Comparison of ENCODE assay signal across 10 cellular contexts in the genomic region with DNA sequence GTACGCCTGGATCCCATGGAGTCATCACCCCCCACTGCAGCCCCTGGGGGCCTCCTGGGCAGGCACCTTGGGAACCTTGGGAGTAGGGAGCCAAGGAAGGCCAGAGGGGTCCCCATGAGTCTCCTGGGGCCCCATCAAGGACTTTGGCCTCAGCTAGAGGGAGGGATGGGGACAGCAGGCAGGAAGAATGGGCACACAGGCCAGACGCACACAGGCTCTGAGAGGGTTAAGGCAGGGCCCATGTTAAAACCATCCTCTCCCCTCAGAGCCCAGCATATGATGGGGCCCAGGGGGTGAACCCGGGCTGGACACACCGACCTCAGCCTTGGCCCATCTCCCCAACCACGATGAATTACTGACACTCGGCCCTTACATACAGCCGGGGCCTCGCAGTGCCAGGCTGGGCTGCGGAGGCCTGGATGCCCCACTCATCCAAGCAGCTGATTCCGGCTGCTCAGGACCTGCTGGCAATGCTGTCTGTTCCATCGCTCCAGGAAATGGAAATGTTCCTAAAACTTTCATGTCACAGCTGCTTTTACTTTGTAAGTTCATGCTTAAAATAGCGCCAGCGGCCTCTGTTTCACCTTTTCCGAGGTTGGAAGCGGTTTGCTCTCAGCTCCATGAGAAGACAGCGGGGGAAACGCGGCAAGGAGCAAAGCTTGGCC. TPM values are rescaled to one million over a fixed set of nuclear protein-coding genes. Genes with fewer than 3 reads are reported as not detected.
A peak's percentile ranks its signal among the peaks of the same experiment; 100 is the strongest.
DNase-seq lines count a peak whose midpoint lies in the region; ATAC-seq and TF ChIP-seq lines count a peak whose summit lies in the region.
"Had no signal": no experiment of that assay in that cellular context is flagged by ENCODE, and none has a peak within 500 bp of the region (broad histone marks: within the 10 kb centered on the region; RNA-seq: fewer than 3 reads in every experiment).

No MANE protein-coding gene starts in this region.

- no peak overlapping the region for H3K14ac ChIP-seq in H9 (ENCODE audit: insufficient read depth, low read length)

- H3K9me3 ChIP-seq in H9 (ENCODE audit: control insufficient read depth, low read depth, low read length), result no peaks in the 10 kb centered on the region

- no peak overlapping the region for H3K27ac ChIP-seq in H9 (ENCODE audit: insufficient read length, low read depth, low read length)
- peak overlapping the region; percentile 91 for H3K27ac ChIP-seq in caudate nucleus (ENCODE audit: low read depth, low read length)

- H3K9ac ChIP-seq in H9 (ENCODE audit: extremely low read depth, insufficient read length, low read length), result no peak overlapping the region

- no peak overlapping the region for H4K8ac ChIP-seq in H9 (replicated peaks; ENCODE audit: insufficient read length, low read depth, low read length)

- H3K18ac ChIP-seq in H9 (ENCODE audit: insufficient read length, low read depth, low read length), result no peak overlapping the region

- no peak overlapping the region for H3K4me3 Mint-ChIP-seq in H9
- no peak overlapping the region for H3K4me3 Mint-ChIP-seq in activated naive CD8-positive, alpha-beta T cell treated with anti-CD3 and anti-CD28 coated beads, Interleukin-2, amount 50 U/mL, for 24 hours
- H3K4me3 Mint-ChIP-seq: naive thymus-derived CD8-positive, alpha-beta T cell had no signal

- no peak overlapping the region for H3K56ac ChIP-seq in H9 (ENCODE audit: insufficient read length, low read depth, low read length)

- H3K79me2 ChIP-seq in H9 (ENCODE audit: insufficient read depth, low read length), result no peaks in the 10 kb centered on the region

- peak; percentile 23 for DNase-seq in H9
- peak in 20 of 61 donors; percentile 22 to 87 (median 52) for DNase-seq in caudate nucleus (lab: John Stamatoyannopoulos, UW)
- peak; percentile 72 for DNase-seq in left kidney (ENCODE audit: low read depth, low spot score)
- DNase-seq in smooth muscle cell of the brain vasculature (ENCODE audit: low read depth, low spot score), result peak; percentile 79
- DNase-seq in occipital lobe (lab: John Stamatoyannopoulos, UW), result no peak
- DNase-seq in DMS 273 treated with DMSO at 0.1 percent for 48 hours (lab: John Stamatoyannopoulos, UW), result no peak
- DNase-seq in activated naive CD8-positive, alpha-beta T cell treated with anti-CD3 and anti-CD28 coated beads, Interleukin-2, amount 50 U/mL, for 24 hours, result no peak
- no peak for DNase-seq in Ammon's horn (ENCODE audit: low spot score)
- DNase-seq: T1000 had no signal

- H2BK5ac ChIP-seq in H9 (ENCODE audit: insufficient read length, low read length), result no peak overlapping the region

- no peak overlapping the region for H4K91ac ChIP-seq in H9 (ENCODE audit: insufficient read length, low read depth, low read length)

- peaks cover 30 to 31% of the 10 kb centered on the region in 2 experiments for H3K4me1 Mint-ChIP-seq in H9
- H3K4me1 Mint-ChIP-seq in activated naive CD8-positive, alpha-beta T cell treated with anti-CD3 and anti-CD28 coated beads, Interleukin-2, amount 50 U/mL, for 24 hours, result peaks cover 5% of the 10 kb centered on the region

- H4K5ac ChIP-seq in H9 (ENCODE audit: insufficient read length, low read depth, low read length), result no peak overlapping the region

- no peak for TF ChIP-seq CTCF in H9 (conservative IDR thresholded peaks at IDR 0.05)

- no peak for ATAC-seq in activated naive CD8-positive, alpha-beta T cell treated with anti-CD3 and anti-CD28 coated beads, Interleukin-2, amount 50 U/mL, for 24 hours
- ATAC-seq: naive thymus-derived CD8-positive, alpha-beta T cell had no signal

- no peaks in the 10 kb centered on the region; a peak in 2 of 5 replicates for H3K9me3 Mint-ChIP-seq in H9
- H3K9me3 Mint-ChIP-seq in activated naive CD8-positive, alpha-beta T cell treated with anti-CD3 and anti-CD28 coated beads, Interleukin-2, amount 50 U/mL, for 24 hours, result no peaks in the 10 kb centered on the region

- no peak overlapping the region for H2AFZ ChIP-seq in H9 (ENCODE audit: low read length)

- no peaks in the 10 kb centered on the region for H3K36me3 Mint-ChIP-seq in H9 (ENCODE audit: insufficient read depth in 1 of 3, low read depth in 3 of 3)
- H3K36me3 Mint-ChIP-seq in activated naive CD8-positive, alpha-beta T cell treated with anti-CD3 and anti-CD28 coated beads, Interleukin-2, amount 50 U/mL, for 24 hours (ENCODE audit: low read depth), result no peaks in the 10 kb centered on the region

- H2BK12ac ChIP-seq in H9 (ENCODE audit: insufficient read length, low read depth, low read length), result no peak overlapping the region

- no CpG with 5 or more reads among the region's 18 CpGs for WGBS in H9 (ENCODE audit: extremely low coverage, insufficient read length, low lambda C conversion rate)

- H3K23ac ChIP-seq in H9 (ENCODE audit: insufficient read length, low read depth, low read length), result no peak overlapping the region

- H3K27ac Mint-ChIP-seq in H9, result no peak overlapping the region
- no peak overlapping the region for H3K27ac Mint-ChIP-seq in activated naive CD8-positive, alpha-beta T cell treated with anti-CD3 and anti-CD28 coated beads, Interleukin-2, amount 50 U/mL, for 24 hours
- H3K27ac Mint-ChIP-seq: naive thymus-derived CD8-positive, alpha-beta T cell had no signal

- no peaks in the 10 kb centered on the region; the same call in 1 of the 2 replicates for H3K27me3 ChIP-seq in H9 (ENCODE audit: insufficient read depth, low read length)

- peaks cover 62% of the 10 kb centered on the region for H3K27me3 Mint-ChIP-seq in H9 (ENCODE audit: low read depth)
- H3K27me3 Mint-ChIP-seq in activated naive CD8-positive, alpha-beta T cell treated with anti-CD3 and anti-CD28 coated beads, Interleukin-2, amount 50 U/mL, for 24 hours, result peaks cover 5% of the 10 kb centered on the region

- H3K4ac ChIP-seq in H9 (ENCODE audit: low read depth, low read length), result no peak overlapping the region

- peaks cover 14% of the 10 kb centered on the region for H3K23me2 ChIP-seq in H9 (ENCODE audit: insufficient read length, low read depth, low read length, poor library complexity, severe bottlenecking)

- H3K79me1 ChIP-seq in H9 (ENCODE audit: insufficient read depth, low read depth, low read length, poor library complexity, severe bottlenecking), result no peaks in the 10 kb centered on the region

- no peak overlapping the region for H2AK5ac ChIP-seq in H9 (ENCODE audit: insufficient read length, low read length)

- no peak overlapping the region for H2BK15ac ChIP-seq in H9 (ENCODE audit: low read depth, low read length)

- no peak overlapping the region for H2BK20ac ChIP-seq in H9 (ENCODE audit: low read depth, low read length, poor library complexity, severe bottlenecking)

- H3K4me2 ChIP-seq in H9 (ENCODE audit: insufficient read depth, insufficient read length, low read length), result no peak overlapping the region

- peaks cover 4% of the 10 kb centered on the region; the same call in 1 of the 2 replicates for H3K4me1 ChIP-seq in H9 (ENCODE audit: insufficient read depth, low read length)

- H2BK120ac ChIP-seq in H9 (ENCODE audit: low read depth, low read length, poor library complexity, severe bottlenecking), result no peak overlapping the region

- H3T11ph ChIP-seq in H9 (ENCODE audit: low read length), result no peak overlapping the region

- no peaks in the 10 kb centered on the region for H4K20me1 ChIP-seq in H9 (ENCODE audit: control insufficient read depth, insufficient read depth, insufficient read length)

RNA-seq across cellular contexts. Expression of gene INPP5A, which starts 17.3 kb away (rescaled TPM):
- total RNA-seq in H9 (2021) (17.7 and 19.1 TPM in 2 replicates), occipital lobe (29.3 TPM)

Comparison
In these comparisons a context has a peak if more than half of its experiments do, and no peak if none do; other contexts are left out.
1. DNase-seq: peak in H9 (single experiment), left kidney (single experiment) and smooth muscle cell of the brain vasculature (single experiment); none in occipital lobe (single experiment), DMS 273 treated with DMSO at 0.1 percent for 48 hours (single experiment), activated naive CD8-positive, alpha-beta T cell treated with anti-CD3 and anti-CD28 coated beads, Interleukin-2, amount 50 U/mL, for 24 hours (single experiment) and Ammon's horn (single experiment).